ENCODE assay signal across 8 cellular contexts in genomic region chr17:64145751-64146417, GRCh38. TPM values are rescaled to one million over a fixed set of nuclear protein-coding genes. Genes with fewer than 3 reads are reported as not detected.
DNase-seq lines count a peak whose midpoint lies in the region; ATAC-seq and TF ChIP-seq lines count a peak whose summit lies in the region.

No MANE protein-coding gene starts in this region.

- H3K4me1 Mint-ChIP-seq in H9: peaks cover 16 to 21% of the 10 kb centered on the region in 2 experiments
- peaks cover 32% of the 10 kb centered on the region for H3K4me1 Mint-ChIP-seq in stimulated activated naive CD8-positive, alpha-beta T cell treated with anti-CD3 and anti-CD28 coated beads, Interleukin-15, amount 100 ng/mL, for 72 hours

- H4K91ac ChIP-seq in H9 (ENCODE audit: insufficient read length, low read depth, low read length): no peak overlapping the region

- peak overlapping the region; percentile 91 for H3K14ac ChIP-seq in H9 (ENCODE audit: insufficient read depth, low read length)

- no peak overlapping the region for H2BK5ac ChIP-seq in H9 (ENCODE audit: insufficient read length, low read length)

- peak; percentile 81 for ATAC-seq in RWPE2 (ENCODE audit: low read depth)
- ATAC-seq in stimulated activated naive CD8-positive, alpha-beta T cell treated with anti-CD3 and anti-CD28 coated beads, Interleukin-15, amount 100 ng/mL, for 72 hours: peak; percentile 98

- H3K4ac ChIP-seq in H9 (ENCODE audit: low read depth, low read length): no peak overlapping the region; the same call in 1 of the 2 replicates

- TF ChIP-seq CTCF in H9 (conservative IDR thresholded peaks at IDR 0.05): no peak
- no peak for TF ChIP-seq CTCF in RWPE2 (IDR thresholded peaks at IDR 0.05; ENCODE audit: poor library complexity, severe bottlenecking)
- no peak for TF ChIP-seq CTCF in foreskin fibroblast (IDR thresholded peaks at IDR 0.05; ENCODE audit: low read depth, low read length)
- no peak for TF ChIP-seq CTCF in neural cell (IDR thresholded peaks at IDR 0.05; ENCODE audit: poor library complexity, severe bottlenecking)

- H4K20me1 ChIP-seq in H9 (ENCODE audit: control insufficient read depth, insufficient read depth, insufficient read length): no peaks in the 10 kb centered on the region
- H4K20me1 ChIP-seq in neural cell (ENCODE audit: insufficient read depth): no peaks in the 10 kb centered on the region

- no peaks in the 10 kb centered on the region; the same call in 1 of the 2 replicates for H3K27me3 Mint-ChIP-seq in H9 (ENCODE audit: low read depth)
- H3K27me3 Mint-ChIP-seq in stimulated activated naive CD8-positive, alpha-beta T cell treated with anti-CD3 and anti-CD28 coated beads, Interleukin-15, amount 100 ng/mL, for 72 hours: no peaks in the 10 kb centered on the region

- H3K27ac ChIP-seq in H9 (ENCODE audit: insufficient read length, low read depth, low read length) (peak overlapping the region; percentile 75), RWPE2 (ENCODE audit: poor library complexity, severe bottlenecking) (peak overlapping the region; percentile 93), neural cell (ENCODE audit: low read length) (peak overlapping the region; percentile 86)

- H3K4me1 ChIP-seq in H9 (ENCODE audit: insufficient read depth, low read length): no peaks in the 10 kb centered on the region; the same call in 1 of the 2 replicates
- peaks cover 9% of the 10 kb centered on the region for H3K4me1 ChIP-seq in RWPE2 (ENCODE audit: insufficient read depth, poor library complexity, severe bottlenecking)

- H3T11ph ChIP-seq in H9 (ENCODE audit: low read length): no peak overlapping the region

- H3K9me2 ChIP-seq in neural cell (ENCODE audit: insufficient read depth, low read length): no peaks in the 10 kb centered on the region

- peaks cover 0 to 16% (median 10%) of the 10 kb centered on the region in 3 experiments; a peak in 6 of 7 replicates for H3K36me3 Mint-ChIP-seq in H9 (ENCODE audit: insufficient read depth in 1 of 3, low read depth in 3 of 3)

- H3K18ac ChIP-seq in H9 (ENCODE audit: insufficient read length, low read depth, low read length): peak overlapping the region; percentile 94

- no peaks in the 10 kb centered on the region for H3F3A ChIP-seq in neural cell (ENCODE audit: insufficient read depth, low read length, poor library complexity, severe bottlenecking)

- in situ Hi-C loops in G401 (cut with HindIII; ENCODE audit: low sequenced_read_pairs): no loop called here

- H3K27ac Mint-ChIP-seq in H9: no peak overlapping the region
- no peak overlapping the region for H3K27ac Mint-ChIP-seq in stimulated activated naive CD8-positive, alpha-beta T cell treated with anti-CD3 and anti-CD28 coated beads, Interleukin-15, amount 100 ng/mL, for 72 hours

- H4K8ac ChIP-seq in H9 (replicated peaks; ENCODE audit: insufficient read length, low read depth, low read length): no peak overlapping the region

- H3K27me3 ChIP-seq in H9 (ENCODE audit: insufficient read depth, low read length) (no peaks in the 10 kb centered on the region), RWPE2 (ENCODE audit: insufficient read depth, poor library complexity, severe bottlenecking) (no peaks in the 10 kb centered on the region), neural cell (ENCODE audit: insufficient read depth, low read depth, low read length) (no peaks in the 10 kb centered on the region)

- H3K9me3 Mint-ChIP-seq in H9: no peaks in the 10 kb centered on the region; a peak in 1 of 5 replicates
- H3K9me3 Mint-ChIP-seq in stimulated activated naive CD8-positive, alpha-beta T cell treated with anti-CD3 and anti-CD28 coated beads, Interleukin-15, amount 100 ng/mL, for 72 hours: no peaks in the 10 kb centered on the region

- peak overlapping the region; percentile 69 for H3K4me3 ChIP-seq in RWPE2 (ENCODE audit: severe bottlenecking)
- peak overlapping the region; percentile 65 to 86 for H3K4me3 ChIP-seq in foreskin fibroblast (ENCODE audit: low read depth in 1 of 2, low read length in 2 of 2)
- peak overlapping the region; percentile 88 for H3K4me3 ChIP-seq in neural cell (ENCODE audit: low read length)

- H2BK120ac ChIP-seq in H9 (ENCODE audit: low read depth, low read length, poor library complexity, severe bottlenecking): no peak overlapping the region

- no peak overlapping the region for H3K4me3 Mint-ChIP-seq in H9
- H3K4me3 Mint-ChIP-seq in stimulated activated naive CD8-positive, alpha-beta T cell treated with anti-CD3 and anti-CD28 coated beads, Interleukin-15, amount 100 ng/mL, for 72 hours: no peak overlapping the region

- no peak for TF ChIP-seq RAD21 in neural cell (conservative IDR thresholded peaks at IDR 0.05)

- H3K56ac ChIP-seq in H9 (ENCODE audit: insufficient read length, low read depth, low read length): peak overlapping the region; percentile 15

- peak overlapping the region; percentile 99 for H3K9ac ChIP-seq in H9 (ENCODE audit: extremely low read depth, insufficient read length, low read length)
- H3K9ac ChIP-seq in neural cell (ENCODE audit: low read length): peak overlapping the region; percentile 78

- peak; percentile 27 for TF ChIP-seq EP300 in neural cell (conservative IDR thresholded peaks at IDR 0.05; ENCODE audit: poor library complexity, severe bottlenecking)

- no peak overlapping the region for H2BK15ac ChIP-seq in H9 (ENCODE audit: low read depth, low read length)

- peak overlapping the region; percentile 74 for H4K5ac ChIP-seq in H9 (ENCODE audit: insufficient read length, low read depth, low read length)

- H3K79me2 ChIP-seq in H9 (ENCODE audit: insufficient read depth, low read length) (no peaks in the 10 kb centered on the region), neural cell (replicated peaks; ENCODE audit: insufficient read depth, low read length) (peaks cover 3% of the 10 kb centered on the region)

- WGBS in H9 (ENCODE audit: extremely low coverage, insufficient read length, low lambda C conversion rate): no CpG with 5 or more reads among the region's 51 CpGs

- no peak overlapping the region for H3K23ac ChIP-seq in H9 (ENCODE audit: insufficient read length, low read depth, low read length)

- DNase-seq in G401 (ENCODE audit: low spot score) (peak; percentile 100), H9 (peak; percentile 99), M059J (ENCODE audit: low read depth) (peak; percentile 98), RWPE2 (ENCODE audit: low spot score) (peak; percentile 98), foreskin fibroblast (peak; percentile 99)
- peak; percentile 89 for DNase-seq in activated effector memory CD4-positive, alpha-beta T cell treated with Interleukin-2 at 50 U/mL for 16 hours
- DNase-seq in stimulated activated naive CD8-positive, alpha-beta T cell treated with anti-CD3 and anti-CD28 coated beads, Interleukin-15, amount 100 ng/mL, for 72 hours: peak; percentile 92 to 96

- H3K9me3 ChIP-seq in H9 (ENCODE audit: control insufficient read depth, low read depth, low read length) (no peaks in the 10 kb centered on the region), RWPE2 (ENCODE audit: severe bottlenecking) (no peaks in the 10 kb centered on the region), neural cell (ENCODE audit: low read length) (no peaks in the 10 kb centered on the region)

- no peaks in the 10 kb centered on the region for H3K79me1 ChIP-seq in H9 (ENCODE audit: insufficient read depth, low read depth, low read length, poor library complexity, severe bottlenecking)

- H3K36me3 ChIP-seq in RWPE2 (ENCODE audit: low read depth) (peaks cover 45% of the 10 kb centered on the region), neural cell (ENCODE audit: insufficient read depth, low read length) (no peaks in the 10 kb centered on the region)

- H2AK5ac ChIP-seq in H9 (ENCODE audit: insufficient read length, low read length): no peak overlapping the region

- H2AFZ ChIP-seq in H9 (ENCODE audit: low read length): no peak overlapping the region
- peak overlapping the region; percentile 62 for H2AFZ ChIP-seq in neural cell (ENCODE audit: low read depth, low read length)

- H2BK12ac ChIP-seq in H9 (ENCODE audit: insufficient read length, low read depth, low read length): no peak overlapping the region

- peaks cover 7% of the 10 kb centered on the region for H3K23me2 ChIP-seq in H9 (ENCODE audit: insufficient read length, low read depth, low read length, poor library complexity, severe bottlenecking)

- H3K4me2 ChIP-seq in H9 (ENCODE audit: insufficient read depth, insufficient read length, low read length) (peak overlapping the region; percentile 89), neural cell (ENCODE audit: low read length) (peak overlapping the region; percentile 68)

- H2BK20ac ChIP-seq in H9 (ENCODE audit: low read depth, low read length, poor library complexity, severe bottlenecking): no peak overlapping the region

TF ChIP-seq in neural cell, 6 proteins besides CTCF, POLR2A, EP300 and RAD21 (continues in another document):
- peak; percentile 78 for TF ChIP-seq REST (IDR thresholded peaks at IDR 0.05; ENCODE audit: borderline replicate concordance)
- TF ChIP-seq SMC3 (conservative IDR thresholded peaks at IDR 0.05; ENCODE audit: poor library complexity): peak; percentile 46
- TF ChIP-seq TAF1 (IDR thresholded peaks at IDR 0.05; ENCODE audit: low read depth): peak; percentile 83
- TF ChIP-seq POLR2AphosphoS5 (IDR thresholded peaks at IDR 0.05): peak; percentile 98

RNA-seq across cellular contexts. Expression of gene ERN1, which starts 15.9 kb away (rescaled TPM):
- total RNA-seq in G401 (2014; rRNA removed; shearing (Covaris generic)): 3.1 and 3.8 TPM in 2 replicates
- 4.4 and 5.0 TPM in 2 replicates for total RNA-seq in H9 (2021)
- 0.98 and 1.5 TPM in 2 replicates for total RNA-seq in M059J (2014; rRNA removed; shearing (Covaris generic))
- polyA plus RNA-seq in neural cell: 2.3 and 5.6 TPM in 2 replicates
- polyA minus RNA-seq in neural cell: 6.0 and 7.3 TPM in 2 replicates

Comparison
In these comparisons a context has a peak if more than half of its experiments do, and no peak if none do; other contexts are left out.
1. Peak in every context shown above with its lines: DNase-seq, ATAC-seq, H3K4me3 ChIP-seq and H3K27ac ChIP-seq.